16 cellular contexts compared by ENCODE assay signal in genomic region chr22:19625331-19626041, GRCh38.
"Had no signal": no experiment of that assay in that cellular context is flagged by ENCODE, and none has a peak within 500 bp of the region (broad histone marks: within the 10 kb centered on the region; RNA-seq: fewer than 3 reads in every experiment).

No MANE protein-coding gene starts in this region.

- H3K4me2 ChIP-seq: smooth muscle cell had no signal

- H3K4me3 ChIP-seq: esophagus squamous epithelium, ovary, right atrium auricular region, smooth muscle cell, tibial artery had no signal

- ATAC-seq: foreskin keratinocyte; naive thymus-derived CD4-positive, alpha-beta T cell; stimulated activated memory B cell treated with anti-CD40 and anti-IgM and Interleukin-4, amounts not matched to agents 10 μg/mL and 1 μg/mL and 100 μg/mL, for 72 hours had no signal

- DNase-seq: effector memory CD4-positive, alpha-beta T cell; esophagus squamous epithelium; foreskin keratinocyte; hippocampal formation; kidney glomerular epithelial cell; naive thymus-derived CD4-positive, alpha-beta T cell; nephron progenitor cell; ovary; stimulated activated CD4-positive, alpha-beta T cell treated with anti-CD3 and anti-CD28 coated beads, Interleukin-4, amount 100 ng/mL, for 1 hour; tibial artery had no signal

- H3K27ac ChIP-seq: epithelial cell of prostate, esophagus squamous epithelium, foreskin keratinocyte, ovary, right atrium auricular region, tibial artery had no signal

- H3K27ac Mint-ChIP-seq: nephron progenitor cell; stimulated activated memory B cell treated with anti-CD40 and anti-IgM and Interleukin-4, amounts not matched to agents 10 μg/mL and 1 μg/mL and 100 μg/mL, for 72 hours; stimulated activated naive CD8-positive, alpha-beta T cell treated with anti-CD3 and anti-CD28 coated beads, Interleukin-15, Interleukin-2, amounts not matched to agents 100 ng/mL and 50 ng/mL, for 24 hours had no signal

- H3K9me3 ChIP-seq: esophagus squamous epithelium, ovary, right atrium auricular region, tibial artery had no signal

- H3K4me3 Mint-ChIP-seq: central memory CD8-positive, alpha-beta T cell; naive thymus-derived CD4-positive, alpha-beta T cell; nephron progenitor cell; stimulated activated memory B cell treated with anti-CD40 and anti-IgM and Interleukin-4, amounts not matched to agents 10 μg/mL and 1 μg/mL and 100 μg/mL, for 72 hours; stimulated activated naive CD8-positive, alpha-beta T cell treated with anti-CD3 and anti-CD28 coated beads, Interleukin-15, Interleukin-2, amounts not matched to agents 100 ng/mL and 50 ng/mL, for 24 hours had no signal

- H3K27me3 ChIP-seq: ovary, right atrium auricular region had no signal

- H3K36me3 Mint-ChIP-seq: naive thymus-derived CD4-positive, alpha-beta T cell; stimulated activated memory B cell treated with anti-CD40 and anti-IgM and Interleukin-4, amounts not matched to agents 10 μg/mL and 1 μg/mL and 100 μg/mL, for 72 hours had no signal

- H3K4me1 ChIP-seq: foreskin keratinocyte, tibial artery had no signal

- H3K9me3 Mint-ChIP-seq: central memory CD8-positive, alpha-beta T cell; naive thymus-derived CD4-positive, alpha-beta T cell; nephron progenitor cell; stimulated activated memory B cell treated with anti-CD40 and anti-IgM and Interleukin-4, amounts not matched to agents 10 μg/mL and 1 μg/mL and 100 μg/mL, for 72 hours; stimulated activated naive CD8-positive, alpha-beta T cell treated with anti-CD3 and anti-CD28 coated beads, Interleukin-15, Interleukin-2, amounts not matched to agents 100 ng/mL and 50 ng/mL, for 24 hours had no signal

- H3K36me3 ChIP-seq: esophagus squamous epithelium, ovary, right atrium auricular region, tibial artery had no signal
